24 cellular contexts compared by ENCODE assay signal in genomic region chr2:217743407-217743806, GRCh38.
DNase-seq lines count a peak whose midpoint lies in the region; ATAC-seq and TF ChIP-seq lines count a peak whose summit lies in the region.
"Had no signal": no experiment of that assay in that cellular context is flagged by ENCODE, and none has a peak within 500 bp of the region (broad histone marks: within the 10 kb centered on the region; RNA-seq: fewer than 3 reads in every experiment).

No MANE protein-coding gene starts in this region.

- in situ Hi-C loops in GM13976 (cut with MboI; ENCODE audit: low sequenced_read_pairs, unreplicated experiment), result no loop called here

- intact Hi-C loops in upper lobe of right lung (cut with DNase I), result no loop called here

- H3K4me3 Mint-ChIP-seq in nephron (no peak overlapping the region), type B pancreatic cell (no peak overlapping the region), HFFc6 (no peak overlapping the region)
- H3K4me3 Mint-ChIP-seq: CD4-positive, alpha-beta T cell had no signal

- H3K27me3 Mint-ChIP-seq in nephron (ENCODE audit: low read depth) (no peaks in the 10 kb centered on the region), type B pancreatic cell (peaks cover 3% of the 10 kb centered on the region), HFFc6 (ENCODE audit: insufficient read depth) (no peaks in the 10 kb centered on the region; the same call in 1 of the 2 replicates)
- H3K27me3 Mint-ChIP-seq: CD4-positive, alpha-beta T cell had no signal

- peak overlapping the region; percentile 6 for H3K27ac ChIP-seq in caudate nucleus (ENCODE audit: low read depth, low read length)
- no peak overlapping the region for H3K27ac ChIP-seq in foreskin keratinocyte
- H3K27ac ChIP-seq in upper lobe of right lung, result no peak overlapping the region
- H3K27ac ChIP-seq: HL-60 had no signal

- H3K27ac Mint-ChIP-seq in nephron, result peak overlapping the region in 2 of 3 experiments; percentile 74 to 76
- no peak overlapping the region for H3K27ac Mint-ChIP-seq in type B pancreatic cell
- H3K27ac Mint-ChIP-seq in HFFc6, result no peak overlapping the region
- H3K27ac Mint-ChIP-seq: CD4-positive, alpha-beta T cell had no signal

- DNase-seq in GM13976 (ENCODE audit: low spot score), result peak; percentile 8
- DNase-seq in caudate nucleus (lab: John Stamatoyannopoulos, UW), result no peak
- peak; percentile 24 for DNase-seq in type B pancreatic cell (ENCODE audit: extremely low spot score, unreplicated experiment)
- no peak for DNase-seq in HFFc6
- no peak for DNase-seq in foreskin keratinocyte
- DNase-seq in upper lobe of right lung, result no peak
- DNase-seq: BE2C; CD4-positive, alpha-beta T cell; COR-L47; DMS79; H7; KBM-7; MM.1S; NCI-H1048; NCI-H1436; NCI-H187 treated with DMSO at 0.1 percent for 48 hours; NCI-H2107; NCI-H69; PC-3; RPMI8226; SHP77 had no signal

- H3K9me3 ChIP-seq in upper lobe of right lung, result no peaks in the 10 kb centered on the region
- H3K9me3 ChIP-seq: BE2C had no signal

- no peak for TF ChIP-seq CTCF in GM13976 (IDR thresholded peaks at IDR 0.05; ENCODE audit: borderline replicate concordance, control extremely low read depth, extremely low read depth, insufficient read depth, missing control alignments)
- no peak for TF ChIP-seq CTCF in nephron (IDR thresholded peaks at IDR 0.05; ENCODE audit: unreplicated experiment in 3 of 3)
- TF ChIP-seq CTCF in type B pancreatic cell (conservative IDR thresholded peaks at IDR 0.05), result no peak
- no peak for TF ChIP-seq CTCF in HFFc6 (IDR thresholded peaks at IDR 0.05)
- TF ChIP-seq CTCF in foreskin keratinocyte (conservative IDR thresholded peaks at IDR 0.05), result no peak
- no peak for TF ChIP-seq CTCF in upper lobe of right lung (IDR thresholded peaks at IDR 0.05)

- H3K27me3 ChIP-seq in foreskin keratinocyte, result peaks cover 20% of the 10 kb centered on the region
- no peaks in the 10 kb centered on the region for H3K27me3 ChIP-seq in upper lobe of right lung
- H3K27me3 ChIP-seq: BE2C had no signal

- H3K36me3 ChIP-seq in upper lobe of right lung, result no peaks in the 10 kb centered on the region
- H3K36me3 ChIP-seq: BE2C had no signal

- peaks cover 2% of the 10 kb centered on the region for H3K9me3 Mint-ChIP-seq in nephron
- H3K9me3 Mint-ChIP-seq in type B pancreatic cell, result no peaks in the 10 kb centered on the region
- H3K9me3 Mint-ChIP-seq in HFFc6, result no peaks in the 10 kb centered on the region

- H3K4me1 ChIP-seq in foreskin keratinocyte, result no peaks in the 10 kb centered on the region
- peaks cover 13% of the 10 kb centered on the region for H3K4me1 ChIP-seq in upper lobe of right lung
- H3K4me1 ChIP-seq: BE2C had no signal

- no peak overlapping the region for H3K4me3 ChIP-seq in upper lobe of right lung

- H3K36me3 Mint-ChIP-seq in nephron (ENCODE audit: low read depth) (peaks cover 4% of the 10 kb centered on the region), type B pancreatic cell (no peaks in the 10 kb centered on the region), HFFc6 (ENCODE audit: low read depth) (peaks cover 7% of the 10 kb centered on the region; the same call in 1 of the 2 replicates)

- ATAC-seq in foreskin keratinocyte, result no peak
- no peak for ATAC-seq in upper lobe of right lung
- ATAC-seq: HepG2, PC-3 had no signal

- H3K4me1 Mint-ChIP-seq in nephron (peaks cover 60% of the 10 kb centered on the region), type B pancreatic cell (ENCODE audit: unreplicated experiment) (peaks cover 15% of the 10 kb centered on the region), HFFc6 (ENCODE audit: low read depth) (peaks cover 20% of the 10 kb centered on the region)

Comparison
In these comparisons a context has a peak if more than half of its experiments do, and no peak if none do; other contexts are left out.
1. DNase-seq: peak in GM13976 (single experiment) and type B pancreatic cell (single experiment); none in caudate nucleus (0 of 61), HFFc6 (single experiment), foreskin keratinocyte (0 of 2) and upper lobe of right lung (single experiment).
2. H3K27ac Mint-ChIP-seq: peak in nephron (2 of 3); none in type B pancreatic cell (single experiment) and HFFc6 (single experiment).